7 cellular contexts compared by ENCODE assay signal in the genomic region with DNA sequence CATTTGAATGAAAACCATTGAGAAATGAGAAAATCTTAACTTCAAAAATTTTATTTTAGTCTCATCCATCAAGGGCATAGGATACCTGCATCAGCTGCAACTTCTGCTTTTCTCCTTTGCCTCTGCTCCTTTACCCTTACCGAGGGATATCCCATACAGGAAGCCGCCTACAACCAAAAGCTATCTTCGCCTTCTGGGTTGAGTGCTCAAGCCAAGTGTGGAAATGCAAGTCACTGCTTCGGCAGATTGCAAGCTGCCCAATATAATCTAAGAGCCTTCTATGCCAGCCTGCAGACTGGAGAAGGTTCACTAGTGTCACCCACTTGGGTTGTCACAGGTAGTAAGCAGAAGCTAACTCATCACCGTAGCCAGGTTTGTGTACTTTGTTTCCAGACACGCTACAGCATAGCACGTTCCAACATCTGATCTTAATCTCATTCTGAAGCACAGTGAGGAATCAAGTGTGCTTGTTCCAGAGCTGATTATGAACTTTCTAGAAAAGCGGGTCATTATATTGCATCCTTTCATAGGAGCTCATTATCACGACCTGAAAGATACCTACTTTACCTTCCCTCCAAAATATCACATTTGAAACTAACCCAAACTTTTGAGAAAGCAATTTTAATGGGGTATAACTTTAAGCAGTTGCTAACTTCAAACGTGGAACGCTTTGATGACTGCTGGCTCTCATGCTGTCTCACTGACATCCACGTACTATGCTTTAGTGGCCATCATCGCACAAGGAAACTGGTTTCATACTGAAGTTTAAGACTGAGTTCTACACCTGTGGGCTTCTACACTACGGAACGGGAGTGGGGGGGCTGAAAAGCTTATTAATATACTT. TPM values are rescaled to one million over a fixed set of nuclear protein-coding genes. Genes with fewer than 3 reads are reported as not detected.
DNase-seq lines count a peak whose midpoint lies in the region; ATAC-seq and TF ChIP-seq lines count a peak whose summit lies in the region.

No MANE protein-coding gene starts in this region.

- no peaks in the 10 kb centered on the region for H3K27me3 Mint-ChIP-seq in effector memory CD8-positive, alpha-beta T cell

- H3K9ac ChIP-seq in HCT116 (ENCODE audit: low read length), result no peak overlapping the region

- H3K4me1 ChIP-seq in HCT116 (ENCODE audit: control insufficient read depth in 1 of 2, insufficient read depth in 2 of 2, low read length in 2 of 2) (peaks cover 21 to 55% of the 10 kb centered on the region in 2 experiments), osteoblast (ENCODE audit: insufficient read depth, low read length) (peaks cover 16% of the 10 kb centered on the region)

- TF ChIP-seq RAD21 in HCT116 (IDR thresholded peaks at IDR 0.05; ENCODE audit: low read depth), result no peak

- no peak overlapping the region for H2AFZ ChIP-seq in HCT116 (ENCODE audit: low read depth, low read length, poor library complexity, severe bottlenecking)
- no peak overlapping the region for H2AFZ ChIP-seq in osteoblast (ENCODE audit: low read length)

- H3K79me2 ChIP-seq in HCT116 (ENCODE audit: insufficient read depth, low read length) (peaks cover 27% of the 10 kb centered on the region), osteoblast (ENCODE audit: insufficient read depth, low read length) (peaks cover 17% of the 10 kb centered on the region)

- H3K9me3 Mint-ChIP-seq in effector memory CD8-positive, alpha-beta T cell, result no peaks in the 10 kb centered on the region

- H4K20me1 ChIP-seq in HCT116 (ENCODE audit: insufficient read depth), result peaks cover 31% of the 10 kb centered on the region
- peaks cover 32% of the 10 kb centered on the region for H4K20me1 ChIP-seq in osteoblast (ENCODE audit: insufficient read depth, low read length)

- no peak overlapping the region for H3K4me2 ChIP-seq in HCT116 (ENCODE audit: low read length)
- H3K4me2 ChIP-seq in osteoblast (ENCODE audit: insufficient read depth, low read length), result peak overlapping the region; percentile 94

- H3K27me3 ChIP-seq in HCT116 (ENCODE audit: insufficient read depth, low read length) (no peaks in the 10 kb centered on the region), osteoblast (ENCODE audit: insufficient read depth, low read length) (no peaks in the 10 kb centered on the region), H7 (ENCODE audit: control insufficient read depth, insufficient read depth, low read length) (no peaks in the 10 kb centered on the region)

- H3K27ac Mint-ChIP-seq in effector memory CD8-positive, alpha-beta T cell, result peak overlapping the region; percentile 99 to 100

- intact Hi-C loops in HCT116 (cut with micrococcal nuclease), result loop anchor here (5.0 kb wide), 1 partner anchor 101 kb away; a partner anchor contains a TSS

- H3K27ac ChIP-seq in HCT116 (ENCODE audit: low read depth, low read length), result no peak overlapping the region; the same call in 1 of the 2 replicates
- peak overlapping the region; percentile 29 for H3K27ac ChIP-seq in osteoblast (ENCODE audit: low read depth, low read length)

- H3K4me3 Mint-ChIP-seq in effector memory CD8-positive, alpha-beta T cell, result peak overlapping the region; percentile 91 to 99

- TF ChIP-seq POLR2A in HCT116 (IDR thresholded peaks at IDR 0.05; ENCODE audit: borderline replicate concordance, extremely low read depth, insufficient read depth, insufficient read length), result peak; percentile 45

- ATAC-seq in HCT116 (no peak), SK-N-SH treated with all-trans-retinoic acid at 6 μM for 48 hours (no peak)
- ATAC-seq in effector memory CD8-positive, alpha-beta T cell (replicated peaks), result no peak

- no peak overlapping the region for H3K4me3 ChIP-seq in HCT116 (replicated peaks in 1 of 2; ENCODE audit: low read depth in 1 of 2, low read length in 2 of 2)
- peak overlapping the region; percentile 88 for H3K4me3 ChIP-seq in osteoblast (ENCODE audit: insufficient read depth, low read length)
- no peak overlapping the region for H3K4me3 ChIP-seq in H7 (ENCODE audit: insufficient read depth, low read depth, low read length)

- H3K9me3 ChIP-seq in HCT116 (ENCODE audit: control insufficient read depth in 1 of 2, insufficient read depth in 1 of 2, low read depth in 1 of 2, low read length in 2 of 2) (no peaks in the 10 kb centered on the region), osteoblast (ENCODE audit: low read depth, low read length) (no peaks in the 10 kb centered on the region)

- TF ChIP-seq CTCF in HCT116 (IDR thresholded peaks at IDR 0.05 in 2 of 3, conservative IDR thresholded peaks at IDR 0.05 in 1 of 3; ENCODE audit: borderline replicate concordance in 1 of 3, insufficient read depth in 1 of 3, low read depth in 2 of 3, low read length in 2 of 3) (no peak), osteoblast (IDR thresholded peaks at IDR 0.05; ENCODE audit: extremely low read depth, low read depth, low read length) (no peak)

- H3K36me3 Mint-ChIP-seq in effector memory CD8-positive, alpha-beta T cell (ENCODE audit: insufficient read depth), result peaks cover 76% of the 10 kb centered on the region

- peaks cover 26 to 33% of the 10 kb centered on the region in 2 donors for H3K4me1 Mint-ChIP-seq in effector memory CD8-positive, alpha-beta T cell (ENCODE audit: low read depth in 2 of 2)

- BruUV-seq in HCT116 (replicated peaks; lab: Mats Ljungman, UMichigan), result no TSS peak

- H3K9me2 ChIP-seq in HCT116 (ENCODE audit: insufficient read depth), result no peaks in the 10 kb centered on the region

- POLR2A ChIA-PET in HCT116 (lab: Charles Lee), result interaction anchor here (0.8 to 5.1 kb wide), 17 partner anchors 9 to 513 kb away, joined by 3 to 83 read pairs (median 5); a partner anchor contains a TSS

- H3K36me3 ChIP-seq in HCT116 (ENCODE audit: control insufficient read depth in 1 of 2, insufficient read depth in 2 of 2, low read length in 2 of 2) (peaks cover 16 to 33% of the 10 kb centered on the region in 2 experiments), osteoblast (ENCODE audit: insufficient read depth, low read length) (peaks cover 26% of the 10 kb centered on the region), H7 (replicated peaks; ENCODE audit: control insufficient read depth, insufficient read depth, low read length) (peaks cover 4% of the 10 kb centered on the region)

- CTCF ChIA-PET in HCT116 (lab: Charles Lee), result interaction anchor here (0.8 to 1.8 kb wide), 6 partner anchors 11 to 260 kb away, joined by 3 to 6 read pairs (median 4); a partner anchor contains a TSS

- DNase-seq in HCT116 (ENCODE audit: low read depth, low spot score), result no peak
- DNase-seq in effector memory CD8-positive, alpha-beta T cell, result peak in 1 of 3 experiments; percentile 31
- peak; percentile 86 for DNase-seq in osteoblast (ENCODE audit: insufficient read length, low spot score, missing footprints)
- DNase-seq in mucosa of gallbladder (ENCODE audit: low spot score), result no peak
- DNase-seq in H7, result no peak
- DNase-seq in hypothalamus (lab: John Stamatoyannopoulos, UW), result no peak

- RAD21 ChIA-PET in HCT116 (lab: Charles Lee; ENCODE audit: low non-redundant PET in 1 of 2, low total read pairs in 2 of 2, uncharacterized antibody in 2 of 2, unreplicated experiment in 2 of 2), result interaction anchor here in 1 of 2 experiments (1.1 kb wide), 1 partner anchor 69 kb away, joined by 4 read pairs; no protein-coding TSS in a partner anchor

TF ChIP-seq in HCT116, 20 proteins besides CTCF, POLR2A, EP300 and RAD21:
- TF ChIP-seq POLR2AphosphoS5 (IDR thresholded peaks at IDR 0.05; ENCODE audit: low read depth, low read length) (peak; percentile 82), FOSL1 (IDR thresholded peaks at IDR 0.05; ENCODE audit: low read depth) (no peak)

TF ChIP-seq in SK-N-SH treated with all-trans-retinoic acid at 6 μM for 48 hours, 23 proteins besides CTCF, POLR2A, EP300 and RAD21 (continues in another document):
- TF ChIP-seq ISL1 (CRISPR knock-in tag; IDR thresholded peaks at IDR 0.05), result no peak
- TF ChIP-seq ZFP30 (CRISPR knock-in tag; IDR thresholded peaks at IDR 0.05), result peak; percentile 7; the same call in 1 of the 2 replicates
- no peak for TF ChIP-seq ZFP3 (CRISPR knock-in tag; IDR thresholded peaks at IDR 0.05)
- no peak for TF ChIP-seq OSR1 (CRISPR knock-in tag; IDR thresholded peaks at IDR 0.05)
- TF ChIP-seq, protein P1, sequence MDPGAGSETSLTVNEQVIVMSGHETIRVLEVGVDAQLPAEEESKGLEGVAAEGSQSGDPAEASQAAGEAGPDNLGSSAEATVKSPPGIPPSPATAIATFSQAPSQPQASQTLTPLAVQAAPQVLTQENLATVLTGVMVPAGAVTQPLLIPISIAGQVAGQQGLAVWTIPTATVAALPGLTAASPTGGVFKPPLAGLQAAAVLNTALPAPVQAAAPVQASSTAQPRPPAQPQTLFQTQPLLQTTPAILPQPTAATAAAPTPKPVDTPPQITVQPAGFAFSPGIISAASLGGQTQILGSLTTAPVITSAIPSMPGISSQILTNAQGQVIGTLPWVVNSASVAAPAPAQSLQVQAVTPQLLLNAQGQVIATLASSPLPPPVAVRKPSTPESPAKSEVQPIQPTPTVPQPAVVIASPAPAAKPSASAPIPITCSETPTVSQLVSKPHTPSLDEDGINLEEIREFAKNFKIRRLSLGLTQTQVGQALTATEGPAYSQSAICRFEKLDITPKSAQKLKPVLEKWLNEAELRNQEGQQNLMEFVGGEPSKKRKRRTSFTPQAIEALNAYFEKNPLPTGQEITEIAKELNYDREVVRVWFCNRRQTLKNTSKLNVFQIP (CRISPR knock-in tag; IDR thresholded peaks at IDR 0.05; ENCODE audit: borderline replicate concordance, low read depth), result no peak
- peak; percentile 54; the same call in 1 of the 2 replicates for TF ChIP-seq ZC3H10 (CRISPR knock-in tag; IDR thresholded peaks at IDR 0.05)
- peak; percentile 21; the same call in 1 of the 2 replicates for TF ChIP-seq RARB (CRISPR knock-in tag; IDR thresholded peaks at IDR 0.05)

RNA-seq across cellular contexts. Expression of a gene that starts 8.0 kb away (rescaled TPM):
- total RNA-seq in HCT116 (2021; ENCODE audit: unreplicated experiment), result 40.6 TPM
- polyA plus RNA-seq in HCT116 (2012), result 25.7 and 28.3 TPM in 2 replicates
- 18.5 and 23.6 TPM in 2 replicates for total RNA-seq in osteoblast
- total RNA-seq in mucosa of gallbladder, result 26.6 TPM
- 17.9 and 21.7 TPM in 2 replicates for total RNA-seq in H7 (2014; rRNA removed; shearing (Covaris generic))

RNA-seq across cellular contexts. Expression of a gene that starts 11.6 kb away (rescaled TPM):
- total RNA-seq in HCT116 (2021; ENCODE audit: unreplicated experiment), result 57.8 TPM
- polyA plus RNA-seq in HCT116 (2012), result 64.9 and 68.3 TPM in 2 replicates
- total RNA-seq in osteoblast, result 25.3 and 27.7 TPM in 2 replicates
- total RNA-seq in mucosa of gallbladder, result 35.9 TPM
- 43.4 and 47.2 TPM in 2 replicates for total RNA-seq in H7 (2014; rRNA removed; shearing (Covaris generic))

RNA-seq across cellular contexts. Expression of a gene that starts 55.4 kb away (rescaled TPM):
- total RNA-seq in HCT116 (2021; ENCODE audit: unreplicated experiment), result 568 TPM
- polyA plus RNA-seq in HCT116 (2012), result 727 and 809 TPM in 2 replicates
- 0.29 and 0.36 TPM in 2 replicates for total RNA-seq in osteoblast
- total RNA-seq in mucosa of gallbladder, result 317 TPM
- 0.28 and 0.70 TPM in 2 replicates for total RNA-seq in H7 (2014; rRNA removed; shearing (Covaris generic))

Comparison
In these comparisons a context has a peak if more than half of its experiments do, and no peak if none do; other contexts are left out.
1. RNA of a gene that starts 55.4 kb away (total RNA-seq): 568 TPM in HCT116 (single experiment) and 317 TPM in mucosa of gallbladder (single experiment); 0.29 to 0.36 TPM in osteoblast and 0.28 to 0.70 TPM in H7; every median in the first group is over 100 times any median in the second.